16 cellular contexts compared by ENCODE assay signal in the genomic region with DNA sequence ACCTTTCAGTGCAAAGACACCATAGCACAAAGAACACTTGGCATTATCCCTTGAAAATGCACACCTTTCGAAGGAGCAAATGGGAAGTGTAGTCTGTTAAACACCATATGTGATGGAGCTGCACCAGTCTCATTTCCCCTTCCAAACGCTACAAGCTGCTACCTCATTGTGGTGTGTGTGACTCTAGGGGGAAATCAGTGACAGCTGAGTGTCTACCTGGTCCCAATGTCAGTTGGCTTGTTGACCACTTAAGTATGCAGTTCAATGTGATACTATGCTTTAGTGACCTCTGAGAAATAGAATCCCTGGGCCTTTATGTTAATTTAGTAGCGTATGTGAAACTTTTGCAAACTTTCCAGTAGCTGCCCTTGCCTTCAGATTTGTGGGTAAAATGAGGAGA.
A peak's percentile ranks its signal among the peaks of the same experiment; 100 is the strongest.
DNase-seq lines count a peak whose midpoint lies in the region; ATAC-seq, FAIRE-seq and TF ChIP-seq lines count a peak whose summit lies in the region.
"Had no signal": no experiment of that assay in that cellular context is flagged by ENCODE, and none has a peak within 500 bp of the region (broad histone marks: within the 10 kb centered on the region; RNA-seq: fewer than 3 reads in every experiment).

No MANE protein-coding gene starts in this region.

- no peaks in the 10 kb centered on the region for H3K9me3 Mint-ChIP-seq in CD4-positive, alpha-beta T cell
- H3K9me3 Mint-ChIP-seq in nephron (no peaks in the 10 kb centered on the region), GM23338 (no peaks in the 10 kb centered on the region)
- H3K9me3 Mint-ChIP-seq: CD8-positive, alpha-beta memory T cell; H9 had no signal

- no peak for TF ChIP-seq CTCF in CD4-positive, alpha-beta T cell (IDR thresholded peaks at IDR 0.05)
- no peak for TF ChIP-seq CTCF in nephron (IDR thresholded peaks at IDR 0.05; ENCODE audit: unreplicated experiment in 3 of 3)
- no peak for TF ChIP-seq CTCF in GM10248 (IDR thresholded peaks at IDR 0.05; ENCODE audit: control extremely low read depth, extremely low read depth, low read depth, missing control alignments)
- TF ChIP-seq CTCF in kidney (IDR thresholded peaks at IDR 0.05; ENCODE audit: borderline replicate concordance, extremely low read depth, insufficient read depth) = no peak
- no peak for TF ChIP-seq CTCF in GM23338 (conservative IDR thresholded peaks at IDR 0.05; ENCODE audit: low read depth in 2 of 2)

- no peak overlapping the region for H3K9ac ChIP-seq in kidney (ENCODE audit: low read length in 2 of 2)

- no peak overlapping the region for H3K4me3 Mint-ChIP-seq in CD4-positive, alpha-beta T cell
- H3K4me3 Mint-ChIP-seq in nephron (no peak overlapping the region), GM23338 (no peak overlapping the region)
- H3K4me3 Mint-ChIP-seq: CD8-positive, alpha-beta memory T cell; H9 had no signal

- no peak overlapping the region for H3K27ac ChIP-seq in CD4-positive, alpha-beta T cell (ENCODE audit: low read depth, low read length)
- H3K27ac ChIP-seq in kidney (ENCODE audit: low read depth in 2 of 2, low read length in 2 of 2) (no peak overlapping the region), GM23338 (ENCODE audit: low read depth) (no peak overlapping the region)

- no peaks in the 10 kb centered on the region for H3F3A ChIP-seq in GM23338 (replicated peaks; ENCODE audit: low read depth)

- CTCF ChIA-PET in CD4-positive, alpha-beta T cell (lab: Charles Lee) = interaction anchor here (0.6 kb wide), 1 partner anchor 1185 kb away, joined by 3 read pairs; no protein-coding TSS in a partner anchor
- CTCF ChIA-PET in GM10248 (lab: Yijun Ruan, JAX) = interaction anchor here (1.3 kb wide), 1 partner anchor 13 kb away, joined by 3 read pairs; no protein-coding TSS in a partner anchor

- DNase-seq in NCI-H2171 treated with DMSO at 0.1 percent for 48 hours (lab: John Stamatoyannopoulos, UW) = peak; percentile 60
- no peak for DNase-seq in NCI-H2171 (lab: John Stamatoyannopoulos, UW)
- no peak for DNase-seq in CD4-positive, alpha-beta T cell
- no peak for DNase-seq in GM12891 (ENCODE audit: insufficient read length, low spot score)
- DNase-seq in GM10248 (ENCODE audit: extremely low spot score) = no peak
- no peak for DNase-seq in kidney
- no peak for DNase-seq in GM23338 (ENCODE audit: low spot score)
- DNase-seq: ACHN; C1 segment of cervical spinal cord; Caco-2; CD8-positive, alpha-beta memory T cell; GOT3; H9; IMR-90 had no signal

- H2AFZ ChIP-seq in GM23338 = no peak overlapping the region; the same call in 1 of the 2 replicates

- H3K36me3 Mint-ChIP-seq in CD4-positive, alpha-beta T cell (ENCODE audit: low read depth) = peaks cover 56% of the 10 kb centered on the region
- H3K36me3 Mint-ChIP-seq in nephron (ENCODE audit: low read depth) = no peaks in the 10 kb centered on the region
- no peaks in the 10 kb centered on the region for H3K36me3 Mint-ChIP-seq in GM23338 (ENCODE audit: low read depth)

- H3K4me3 ChIP-seq in kidney (ENCODE audit: low read length in 2 of 2) = no peak overlapping the region
- H3K4me3 ChIP-seq in GM23338 = no peak overlapping the region
- H3K4me3 ChIP-seq: GM12878 had no signal

- no peak for ATAC-seq in CD4-positive, alpha-beta T cell (ENCODE audit: poor library complexity)
- no peak for ATAC-seq in GM23338
- ATAC-seq: GM12878 had no signal

- no peaks in the 10 kb centered on the region for H3K36me3 ChIP-seq in kidney (ENCODE audit: control insufficient read depth in 1 of 2, insufficient read depth in 2 of 2, low read length in 2 of 2)
- no peaks in the 10 kb centered on the region for H3K36me3 ChIP-seq in GM23338 (ENCODE audit: insufficient read depth)

- no peak overlapping the region for H3K4me2 ChIP-seq in GM23338

- no peaks in the 10 kb centered on the region for H3K27me3 Mint-ChIP-seq in CD4-positive, alpha-beta T cell
- H3K27me3 Mint-ChIP-seq in nephron (ENCODE audit: low read depth) (no peaks in the 10 kb centered on the region), GM23338 (ENCODE audit: insufficient read depth, low read depth, poor library complexity) (peaks cover 1% of the 10 kb centered on the region)
- H3K27me3 Mint-ChIP-seq: CD8-positive, alpha-beta memory T cell had no signal

- no peak for TF ChIP-seq POLR2A in GM12891 (IDR thresholded peaks at IDR 0.05; ENCODE audit: low read depth, low read length)

- H3K27ac Mint-ChIP-seq in CD4-positive, alpha-beta T cell = peak overlapping the region; percentile 8
- H3K27ac Mint-ChIP-seq in nephron (peak overlapping the region; percentile 32 to 79 (median 35)), GM23338 (no peak overlapping the region)
- H3K27ac Mint-ChIP-seq: H9 had no signal

- intact Hi-C loops in CD4-positive, alpha-beta T cell (cut with DNase I, micrococcal nuclease) = no loop called here
- intact Hi-C loops in kidney (cut with DNase I) = no loop called here

- POLR2A ChIA-PET in CD4-positive, alpha-beta T cell (lab: Charles Lee) = no interaction called here
- POLR2A ChIA-PET in GM10248 (lab: Yijun Ruan, JAX) = no interaction called here

- H3K9me2 ChIP-seq in GM23338 (ENCODE audit: insufficient read depth) = no peaks in the 10 kb centered on the region; the same call in 1 of the 2 replicates

- no peaks in the 10 kb centered on the region for H4K20me1 ChIP-seq in GM23338 (replicated peaks; ENCODE audit: insufficient read depth)

- no peaks in the 10 kb centered on the region for H3K27me3 ChIP-seq in CD4-positive, alpha-beta T cell (ENCODE audit: control insufficient read depth, insufficient read depth, low read length)
- no peaks in the 10 kb centered on the region for H3K27me3 ChIP-seq in GM23338 (ENCODE audit: insufficient read depth)

- H3K4me1 ChIP-seq in kidney (ENCODE audit: control insufficient read depth in 1 of 2, insufficient read depth in 1 of 2, low read depth in 1 of 2, low read length in 2 of 2) = no peaks in the 10 kb centered on the region
- H3K4me1 ChIP-seq in GM23338 (ENCODE audit: insufficient read depth) = peaks cover 7% of the 10 kb centered on the region; the same call in 1 of the 2 replicates
- H3K4me1 ChIP-seq: Caco-2 had no signal

- peaks cover 64% of the 10 kb centered on the region for H3K4me1 Mint-ChIP-seq in CD4-positive, alpha-beta T cell (ENCODE audit: low read depth)
- peaks cover 58% of the 10 kb centered on the region for H3K4me1 Mint-ChIP-seq in nephron
- peaks cover 16% of the 10 kb centered on the region; the same call in 2 of the 3 replicates for H3K4me1 Mint-ChIP-seq in GM23338

- no peaks in the 10 kb centered on the region for H3K9me3 ChIP-seq in CD4-positive, alpha-beta T cell (ENCODE audit: control insufficient read depth, low read length)
- no peaks in the 10 kb centered on the region for H3K9me3 ChIP-seq in kidney (ENCODE audit: control insufficient read depth in 1 of 2, low read length in 2 of 2)
- H3K9me3 ChIP-seq: Caco-2 had no signal

- H3K79me2 ChIP-seq in GM23338 (replicated peaks; ENCODE audit: insufficient read depth) = no peaks in the 10 kb centered on the region

- peak; percentile 35 for FAIRE-seq in GM12891 (lab: Jason Lieb, UNC)
- FAIRE-seq in kidney (lab: Jason Lieb, UNC) = no peak
- FAIRE-seq: GM12878 had no signal

TF ChIP-seq in GM12891, 5 proteins besides CTCF, POLR2A, EP300 and RAD21:
- TF ChIP-seq POU2F2 (IDR thresholded peaks at IDR 0.05; ENCODE audit: low read depth, low read length) (no peak), TAF1 (IDR thresholded peaks at IDR 0.05; ENCODE audit: low read depth, low read length) (no peak), SPI1 (IDR thresholded peaks at IDR 0.05; ENCODE audit: low read depth, low read length) (0 out of 2 replicates have a peak, but pooled peaks have one; percentile 13), POLR2AphosphoS5 (IDR thresholded peaks at IDR 0.05; ENCODE audit: low read depth, low read length) (no peak)

TF ChIP-seq in GM23338, 12 proteins besides CTCF, POLR2A, EP300 and RAD21:
- TF ChIP-seq ZNF114 (CRISPR knock-in tag; IDR thresholded peaks at IDR 0.05) (no peak), STAT1 (IDR thresholded peaks at IDR 0.05; ENCODE audit: unreplicated experiment) (no peak), ZNF331 (CRISPR knock-in tag; IDR thresholded peaks at IDR 0.05; ENCODE audit: low read depth) (no peak), CREB1 (CRISPR knock-in tag; IDR thresholded peaks at IDR 0.05; ENCODE audit: low read depth) (no peak), NANOG (IDR thresholded peaks at IDR 0.05; ENCODE audit: borderline replicate concordance) (no peak), EZH2phosphoT487 (IDR thresholded peaks at IDR 0.05; ENCODE audit: unreplicated experiment) (no peak), EZH2 (IDR thresholded peaks at IDR 0.05; ENCODE audit: low read depth, unreplicated experiment) (no peak)
- TF ChIP-seq, protein P1, sequence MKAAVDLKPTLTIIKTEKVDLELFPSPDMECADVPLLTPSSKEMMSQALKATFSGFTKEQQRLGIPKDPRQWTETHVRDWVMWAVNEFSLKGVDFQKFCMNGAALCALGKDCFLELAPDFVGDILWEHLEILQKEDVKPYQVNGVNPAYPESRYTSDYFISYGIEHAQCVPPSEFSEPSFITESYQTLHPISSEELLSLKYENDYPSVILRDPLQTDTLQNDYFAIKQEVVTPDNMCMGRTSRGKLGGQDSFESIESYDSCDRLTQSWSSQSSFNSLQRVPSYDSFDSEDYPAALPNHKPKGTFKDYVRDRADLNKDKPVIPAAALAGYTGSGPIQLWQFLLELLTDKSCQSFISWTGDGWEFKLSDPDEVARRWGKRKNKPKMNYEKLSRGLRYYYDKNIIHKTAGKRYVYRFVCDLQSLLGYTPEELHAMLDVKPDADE (IDR thresholded peaks at IDR 0.05) = no peak
